In the genomic region with DNA sequence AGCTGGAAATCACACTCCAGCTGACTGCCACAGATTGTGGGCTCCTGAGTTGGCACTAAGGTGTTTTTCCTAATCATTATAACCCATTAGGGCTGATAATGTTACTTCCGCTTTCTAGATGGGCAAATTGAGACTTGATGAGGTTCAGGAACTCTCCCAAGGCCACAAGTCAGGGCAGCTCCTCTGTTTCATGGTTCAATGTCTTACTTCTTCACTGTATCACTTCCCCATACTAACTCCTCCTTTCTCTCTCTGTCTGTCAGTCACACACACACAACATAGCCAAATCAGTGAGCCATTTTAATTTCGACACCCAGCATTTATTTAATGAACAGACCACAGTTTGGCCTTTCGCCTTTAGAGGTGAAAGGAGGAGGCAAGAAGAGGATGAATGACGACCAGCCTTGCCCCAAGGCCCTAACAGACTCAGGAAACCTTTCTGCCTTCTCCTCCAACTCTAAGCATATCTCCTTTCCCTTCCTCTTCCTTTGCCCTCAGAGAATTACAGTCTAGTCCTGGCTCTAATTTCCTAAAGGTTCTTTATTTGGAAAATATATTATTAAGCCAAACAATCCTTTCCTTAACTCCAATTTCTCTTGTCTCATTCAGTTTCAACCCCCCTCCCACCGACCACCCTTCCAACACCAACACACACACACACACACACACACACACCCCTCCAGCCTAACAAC, we compare ENCODE assay signal across 8 cellular contexts. TPM values are rescaled to one million over a fixed set of nuclear protein-coding genes. Genes with fewer than 3 reads are reported as not detected.
DNase-seq lines count a peak whose midpoint lies in the region; ATAC-seq and TF ChIP-seq lines count a peak whose summit lies in the region.

No MANE protein-coding gene starts in this region.

- peaks cover 5% of the 10 kb centered on the region for H3K27me3 Mint-ChIP-seq in activated CD4-positive, alpha-beta T cell treated with anti-CD3 and anti-CD28 coated beads, Interleukin-2, amount 10 ng/mL, durations not matched to agents 24 days and 14 days
- peaks cover 6% of the 10 kb centered on the region for H3K27me3 Mint-ChIP-seq in activated CD4-positive, alpha-beta T cell treated with anti-CD3 and anti-CD28 coated beads, Interleukin-2, amount 10 ng/mL, durations not matched to agents 7 days and 5 days
- H3K27me3 Mint-ChIP-seq in stimulated activated naive B cell treated with anti-CD40 and anti-IgM and Interleukin-4, amounts not matched to agents 10 μg/mL and 1 μg/mL and 100 μg/mL, for 72 hours: no peaks in the 10 kb centered on the region

- no peak overlapping the region for H3K27ac Mint-ChIP-seq in activated CD4-positive, alpha-beta T cell treated with anti-CD3 and anti-CD28 coated beads, Interleukin-2, amount 10 ng/mL, durations not matched to agents 24 days and 14 days
- H3K27ac Mint-ChIP-seq in activated CD4-positive, alpha-beta T cell treated with anti-CD3 and anti-CD28 coated beads, Interleukin-2, amount 10 ng/mL, durations not matched to agents 7 days and 5 days: no peak overlapping the region
- H3K27ac Mint-ChIP-seq in stimulated activated naive B cell treated with anti-CD40 and anti-IgM and Interleukin-4, amounts not matched to agents 10 μg/mL and 1 μg/mL and 100 μg/mL, for 72 hours: peak overlapping the region; percentile 22

- H3K27ac ChIP-seq in brain microvascular endothelial cell: no peak overlapping the region

- H3K36me3 Mint-ChIP-seq in activated CD4-positive, alpha-beta T cell treated with anti-CD3 and anti-CD28 coated beads, Interleukin-2, amount 10 ng/mL, durations not matched to agents 24 days and 14 days (ENCODE audit: low read depth): no peaks in the 10 kb centered on the region
- no peaks in the 10 kb centered on the region for H3K36me3 Mint-ChIP-seq in activated CD4-positive, alpha-beta T cell treated with anti-CD3 and anti-CD28 coated beads, Interleukin-2, amount 10 ng/mL, durations not matched to agents 7 days and 5 days (ENCODE audit: low read depth)
- H3K36me3 Mint-ChIP-seq in stimulated activated naive B cell treated with anti-CD40 and anti-IgM and Interleukin-4, amounts not matched to agents 10 μg/mL and 1 μg/mL and 100 μg/mL, for 72 hours: peaks cover 1 to 3% of the 10 kb centered on the region in 2 donors

- in situ Hi-C loops in brain microvascular endothelial cell (cut with HindIII; ENCODE audit: low pct_ligation_motif_present, low sequenced_read_pairs): no loop called here

- CTCF ChIA-PET in activated CD4-positive, alpha-beta T cell treated with anti-CD3 and anti-CD28 coated beads, Interleukin-2, amount 10 ng/mL, durations not matched to agents 7 days and 5 days (lab: Charles Lee): no interaction called here

- no peaks in the 10 kb centered on the region for H3K9me3 Mint-ChIP-seq in activated CD4-positive, alpha-beta T cell treated with anti-CD3 and anti-CD28 coated beads, Interleukin-2, amount 10 ng/mL, durations not matched to agents 24 days and 14 days
- no peaks in the 10 kb centered on the region for H3K9me3 Mint-ChIP-seq in activated CD4-positive, alpha-beta T cell treated with anti-CD3 and anti-CD28 coated beads, Interleukin-2, amount 10 ng/mL, durations not matched to agents 7 days and 5 days
- H3K9me3 Mint-ChIP-seq in stimulated activated naive B cell treated with anti-CD40 and anti-IgM and Interleukin-4, amounts not matched to agents 10 μg/mL and 1 μg/mL and 100 μg/mL, for 72 hours: peaks cover 0 to 2% of the 10 kb centered on the region in 2 donors

- H3K4me3 ChIP-seq in brain microvascular endothelial cell (ENCODE audit: low read depth, low read length): no peak overlapping the region

- H3K4me3 Mint-ChIP-seq in activated CD4-positive, alpha-beta T cell treated with anti-CD3 and anti-CD28 coated beads, Interleukin-2, amount 10 ng/mL, durations not matched to agents 24 days and 14 days: no peak overlapping the region
- H3K4me3 Mint-ChIP-seq in activated CD4-positive, alpha-beta T cell treated with anti-CD3 and anti-CD28 coated beads, Interleukin-2, amount 10 ng/mL, durations not matched to agents 7 days and 5 days: no peak overlapping the region
- peak overlapping the region; percentile 3 to 27 for H3K4me3 Mint-ChIP-seq in stimulated activated naive B cell treated with anti-CD40 and anti-IgM and Interleukin-4, amounts not matched to agents 10 μg/mL and 1 μg/mL and 100 μg/mL, for 72 hours

- DNase-seq in activated CD4-positive, alpha-beta T cell treated with anti-CD3 and anti-CD28 coated beads, Interleukin-2, amount 10 ng/mL, durations not matched to agents 24 days and 14 days: peak; percentile 43
- DNase-seq in activated CD4-positive, alpha-beta T cell treated with anti-CD3 and anti-CD28 coated beads, Interleukin-2, amount 10 ng/mL, durations not matched to agents 7 days and 5 days: no peak
- DNase-seq in RPMI8226: peak; percentile 80
- peak; percentile 51 for DNase-seq in stimulated activated naive B cell treated with anti-CD40 and anti-IgM and Interleukin-4, amounts not matched to agents 10 μg/mL and 1 μg/mL and 100 μg/mL, for 72 hours
- no peak for DNase-seq in brain microvascular endothelial cell
- no peak for DNase-seq in HCEC 1CT
- DNase-seq in left cardiac atrium: no peak

- no peak for TF ChIP-seq CTCF in brain microvascular endothelial cell (IDR thresholded peaks at IDR 0.05; ENCODE audit: low read depth, low read length, missing control alignments)

- intact Hi-C loops in activated CD4-positive, alpha-beta T cell treated with anti-CD3 and anti-CD28 coated beads, Interleukin-2, amount 10 ng/mL, durations not matched to agents 24 days and 14 days (cut with micrococcal nuclease): no loop called here
- intact Hi-C loops in left cardiac atrium (cut with DNase I): no loop called here

- POLR2A ChIA-PET in activated CD4-positive, alpha-beta T cell treated with anti-CD3 and anti-CD28 coated beads, Interleukin-2, amount 10 ng/mL, durations not matched to agents 7 days and 5 days (lab: Charles Lee): no interaction called here

- no peaks in the 10 kb centered on the region for H3K4me1 Mint-ChIP-seq in activated CD4-positive, alpha-beta T cell treated with anti-CD3 and anti-CD28 coated beads, Interleukin-2, amount 10 ng/mL, durations not matched to agents 24 days and 14 days
- H3K4me1 Mint-ChIP-seq in activated CD4-positive, alpha-beta T cell treated with anti-CD3 and anti-CD28 coated beads, Interleukin-2, amount 10 ng/mL, durations not matched to agents 7 days and 5 days: peaks cover 2% of the 10 kb centered on the region
- H3K4me1 Mint-ChIP-seq in stimulated activated naive B cell treated with anti-CD40 and anti-IgM and Interleukin-4, amounts not matched to agents 10 μg/mL and 1 μg/mL and 100 μg/mL, for 72 hours: peaks cover 11 to 16% of the 10 kb centered on the region in 2 donors

- no peaks in the 10 kb centered on the region for H3K27me3 ChIP-seq in brain microvascular endothelial cell (replicated peaks)

- H3K36me3 ChIP-seq in brain microvascular endothelial cell (replicated peaks): no peaks in the 10 kb centered on the region

- ATAC-seq in HG03066 (IDR thresholded peaks at IDR 0.05; ENCODE audit: low read depth, unreplicated experiment) (peak; percentile 100), left cardiac atrium (no peak)
- ATAC-seq in stimulated activated naive B cell treated with anti-CD40 and anti-IgM and Interleukin-4, amounts not matched to agents 10 μg/mL and 1 μg/mL and 100 μg/mL, for 72 hours (replicated peaks): peak; percentile 100

RNA-seq across cellular contexts. Expression of a gene that starts 18.0 kb away (rescaled TPM):
- total RNA-seq in activated CD4-positive, alpha-beta T cell treated with anti-CD3 and anti-CD28 coated beads, Interleukin-2, amount 10 ng/mL, durations not matched to agents 24 days and 14 days: 164 and 166 TPM in 2 replicates
- 10 to 100 TPM; 61.9 to 64.3 TPM for total RNA-seq in activated CD4-positive, alpha-beta T cell treated with anti-CD3 and anti-CD28 coated beads, Interleukin-2, amount 10 ng/mL, durations not matched to agents 7 days and 5 days
- total RNA-seq in left cardiac atrium: 1 to 10 TPM; 3.3 to 3.7 TPM

Comparison
In these comparisons a context has a peak if more than half of its experiments do, and no peak if none do; other contexts are left out.
1. DNase-seq: peak in activated CD4-positive, alpha-beta T cell treated with anti-CD3 and anti-CD28 coated beads, Interleukin-2, amount 10 ng/mL, durations not matched to agents 24 days and 14 days (single experiment), RPMI8226 (single experiment) and stimulated activated naive B cell treated with anti-CD40 and anti-IgM and Interleukin-4, amounts not matched to agents 10 μg/mL and 1 μg/mL and 100 μg/mL, for 72 hours (single experiment); none in activated CD4-positive, alpha-beta T cell treated with anti-CD3 and anti-CD28 coated beads, Interleukin-2, amount 10 ng/mL, durations not matched to agents 7 days and 5 days (single experiment), brain microvascular endothelial cell (single experiment), HCEC 1CT (single experiment) and left cardiac atrium (single experiment).
2. H3K4me3 Mint-ChIP-seq: peak in stimulated activated naive B cell treated with anti-CD40 and anti-IgM and Interleukin-4, amounts not matched to agents 10 μg/mL and 1 μg/mL and 100 μg/mL, for 72 hours (2 of 2); none in activated CD4-positive, alpha-beta T cell treated with anti-CD3 and anti-CD28 coated beads, Interleukin-2, amount 10 ng/mL, durations not matched to agents 24 days and 14 days (single experiment) and activated CD4-positive, alpha-beta T cell treated with anti-CD3 and anti-CD28 coated beads, Interleukin-2, amount 10 ng/mL, durations not matched to agents 7 days and 5 days (single experiment).
3. ATAC-seq: peak in HG03066 (single experiment) and stimulated activated naive B cell treated with anti-CD40 and anti-IgM and Interleukin-4, amounts not matched to agents 10 μg/mL and 1 μg/mL and 100 μg/mL, for 72 hours (2 of 2); none in left cardiac atrium (0 of 2).
4. RNA of a gene that starts 18.0 kb away (total RNA-seq): 164 to 166 TPM in activated CD4-positive, alpha-beta T cell treated with anti-CD3 and anti-CD28 coated beads, Interleukin-2, amount 10 ng/mL, durations not matched to agents 24 days and 14 days and 61.9 to 64.3 TPM in activated CD4-positive, alpha-beta T cell treated with anti-CD3 and anti-CD28 coated beads, Interleukin-2, amount 10 ng/mL, durations not matched to agents 7 days and 5 days; 3.3 to 3.7 TPM in left cardiac atrium; every median in the first group is over 10 times any median in the second.